In the genomic region with DNA sequence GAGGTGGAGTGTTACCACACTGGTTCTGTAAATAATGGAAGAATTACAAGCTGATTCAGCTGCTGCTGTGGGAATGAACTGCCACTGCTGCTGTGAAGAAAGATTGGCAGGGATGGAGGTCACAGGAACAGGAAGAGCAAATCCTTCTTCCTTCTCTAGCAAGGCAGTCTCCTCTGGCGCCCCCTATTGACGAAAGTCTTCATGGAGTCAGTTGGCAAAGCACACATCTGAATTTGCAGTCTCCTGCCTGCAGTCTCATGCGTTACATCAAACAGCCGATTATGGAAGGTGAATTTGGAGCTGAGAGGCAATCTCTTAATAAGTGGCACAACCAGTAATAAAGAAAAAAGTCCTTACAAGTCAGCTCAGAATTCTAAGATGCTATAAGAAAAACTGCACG, we compare ENCODE assay signal across 8 cellular contexts.
A peak's percentile ranks its signal among the peaks of the same experiment; 100 is the strongest.
DNase-seq lines count a peak whose midpoint lies in the region; ATAC-seq and TF ChIP-seq lines count a peak whose summit lies in the region.

No MANE protein-coding gene starts in this region.

- H3K4me1 ChIP-seq in A673 (ENCODE audit: insufficient read depth, low read length, poor library complexity, severe bottlenecking) (no peaks in the 10 kb centered on the region), GM23248 (ENCODE audit: insufficient read depth) (no peaks in the 10 kb centered on the region), PC-9 (replicated peaks; ENCODE audit: insufficient read depth) (peaks cover 2% of the 10 kb centered on the region; the same call in 1 of the 2 replicates)

- H3K9me3 ChIP-seq in A673 (ENCODE audit: low read depth, low read length, poor library complexity, severe bottlenecking) (no peaks in the 10 kb centered on the region), GM23248 (ENCODE audit: low read depth) (no peaks in the 10 kb centered on the region), PC-9 (ENCODE audit: insufficient read depth, low read depth) (peaks cover 15% of the 10 kb centered on the region)

- H3F3A ChIP-seq in GM23248 (ENCODE audit: insufficient read depth): no peaks in the 10 kb centered on the region
- no peaks in the 10 kb centered on the region for H3F3A ChIP-seq in PC-9 (ENCODE audit: insufficient read depth, low read depth)

- H3K27ac ChIP-seq in A673 (ENCODE audit: low read depth, low read length, poor library complexity, severe bottlenecking) (no peak overlapping the region), GM23248 (no peak overlapping the region), PC-9 (no peak overlapping the region)

- no peaks in the 10 kb centered on the region for H3K79me2 ChIP-seq in GM23248 (ENCODE audit: insufficient read depth)
- H3K79me2 ChIP-seq in PC-9 (ENCODE audit: low read depth): no peaks in the 10 kb centered on the region

- H3K9me2 ChIP-seq in GM23248 (ENCODE audit: insufficient read depth) (no peaks in the 10 kb centered on the region), PC-9 (ENCODE audit: insufficient read depth) (no peaks in the 10 kb centered on the region)

- ATAC-seq in HG03342 (IDR thresholded peaks at IDR 0.05; ENCODE audit: unreplicated experiment): no peak

- H3K27me3 ChIP-seq in A673 (replicated peaks; ENCODE audit: insufficient read depth, low read depth, low read length, poor library complexity): peaks cover 21% of the 10 kb centered on the region
- no peaks in the 10 kb centered on the region for H3K27me3 ChIP-seq in GM23248 (replicated peaks; ENCODE audit: insufficient read depth)
- H3K27me3 ChIP-seq in PC-9 (ENCODE audit: insufficient read depth, low read depth): no peaks in the 10 kb centered on the region

- DNase-seq in A673 (ENCODE audit: low spot score): peak; percentile 79
- peak; percentile 53 for DNase-seq in GM23248
- peak in 1 of 2 experiments; percentile 11 for DNase-seq in PC-9
- DNase-seq in fibroblast of mammary gland (ENCODE audit: low read depth): peak; percentile 77
- peak; percentile 30 for DNase-seq in pons (ENCODE audit: low spot score)
- no peak for DNase-seq in DMS79 (lab: John Stamatoyannopoulos, UW)
- no peak for DNase-seq in occipital lobe (lab: John Stamatoyannopoulos, UW)

- H3K36me3 ChIP-seq in A673 (ENCODE audit: insufficient read depth, low read length, poor library complexity, severe bottlenecking) (no peaks in the 10 kb centered on the region), GM23248 (ENCODE audit: low read depth) (no peaks in the 10 kb centered on the region), PC-9 (ENCODE audit: low read depth) (no peaks in the 10 kb centered on the region)

- intact Hi-C loops in A673 (cut with micrococcal nuclease; ENCODE audit: unreplicated experiment): loop anchor here (5.0 kb wide), 1 partner anchor 337 kb away; no protein-coding TSS in a partner anchor
- intact Hi-C loops in PC-9 (cut with micrococcal nuclease; ENCODE audit: unreplicated experiment): no loop called here

- POLR2A ChIA-PET in A673 (lab: Charles Lee; ENCODE audit: low non-redundant PET) (no interaction called here), PC-9 (lab: Charles Lee; ENCODE audit: unreplicated experiment) (no interaction called here)

- TF ChIP-seq CTCF in A673 (conservative IDR thresholded peaks at IDR 0.05; ENCODE audit: low read depth, low read length): peak; percentile 78
- peak; percentile 41; the same call in 1 of the 2 replicates for TF ChIP-seq CTCF in PC-9 (conservative IDR thresholded peaks at IDR 0.05)
- peak; percentile 79 for TF ChIP-seq CTCF in fibroblast of mammary gland (conservative IDR thresholded peaks at IDR 0.05; ENCODE audit: control insufficient read depth, insufficient read depth, low read depth, low read length)

- 48% methylated on average over 5 of the region's 5 CpGs for WGBS in GM23248 (ENCODE audit: low coverage in 1 of 2, low lambda C conversion rate in 2 of 2, missing lambda C conversion rate in 2 of 2), 2 experiments

- BruUV-seq in A673 (replicated peaks; lab: Mats Ljungman, UMichigan): no TSS peak
- no TSS peak for BruUV-seq in PC-9 (replicated peaks; lab: Mats Ljungman, UMichigan)

- H3K9ac ChIP-seq in GM23248: no peak overlapping the region

- in situ Hi-C loops in GM23248 (cut with MboI): no loop called here

- H3K4me2 ChIP-seq in GM23248 (ENCODE audit: unreplicated experiment) (no peak overlapping the region), PC-9 (no peak overlapping the region)

- no peak overlapping the region for H3K4me3 ChIP-seq in A673 (ENCODE audit: low read depth, low read length, poor library complexity, severe bottlenecking)
- no peak overlapping the region for H3K4me3 ChIP-seq in GM23248
- no peak overlapping the region for H3K4me3 ChIP-seq in PC-9
- H3K4me3 ChIP-seq in fibroblast of mammary gland (ENCODE audit: control insufficient read depth, low read depth, low read length): no peak overlapping the region

- no peaks in the 10 kb centered on the region for H4K20me1 ChIP-seq in GM23248 (ENCODE audit: insufficient read depth)
- H4K20me1 ChIP-seq in PC-9 (ENCODE audit: insufficient read depth): no peaks in the 10 kb centered on the region

- H2AFZ ChIP-seq in GM23248: no peak overlapping the region
- no peak overlapping the region for H2AFZ ChIP-seq in PC-9

- CTCF ChIA-PET in A673 (lab: Charles Lee) (no interaction called here), PC-9 (lab: Charles Lee) (no interaction called here)

Comparison
In these comparisons a context has a peak if more than half of its experiments do, and no peak if none do; other contexts are left out.
1. DNase-seq: peak in A673 (single experiment), GM23248 (single experiment), fibroblast of mammary gland (single experiment) and pons (single experiment); none in DMS79 (single experiment) and occipital lobe (single experiment).
2. Peak in every context shown above with its lines, with median percentiles within 50 percentile points of each other: CTCF ChIP-seq.